8 cellular contexts compared by ENCODE assay signal in genomic region chr6:53725791-53726575, GRCh38.
DNase-seq lines count a peak whose midpoint lies in the region; ATAC-seq and TF ChIP-seq lines count a peak whose summit lies in the region.

No MANE protein-coding gene starts in this region.

- peaks cover 2% of the 10 kb centered on the region for H3K4me1 Mint-ChIP-seq in activated naive CD8-positive, alpha-beta T cell treated with anti-CD3 and anti-CD28 coated beads for 36 hours

- no peak overlapping the region for H3K4me2 ChIP-seq in SU-DHL-6 (ENCODE audit: low read depth, low read length, poor library complexity, severe bottlenecking)

- no peak overlapping the region for H2AFZ ChIP-seq in SU-DHL-6 (ENCODE audit: low read depth, low read length, severe bottlenecking)

- no peaks in the 10 kb centered on the region for H3K27me3 ChIP-seq in SU-DHL-6 (ENCODE audit: low read length)

- H3K9me3 ChIP-seq in SU-DHL-6 (ENCODE audit: insufficient read depth, low read length), result no peaks in the 10 kb centered on the region

- no peaks in the 10 kb centered on the region for H4K20me1 ChIP-seq in SU-DHL-6 (ENCODE audit: low read depth, low read length)

- no peaks in the 10 kb centered on the region for H3K9me2 ChIP-seq in SU-DHL-6 (replicated peaks; ENCODE audit: insufficient read depth, low read length)

- H3K4me3 ChIP-seq in GM12865 (ENCODE audit: low read depth, low read length) (no peak overlapping the region), SU-DHL-6 (ENCODE audit: insufficient read depth, low read length, poor library complexity, severe bottlenecking) (no peak overlapping the region)

- H3K36me3 ChIP-seq in SU-DHL-6 (ENCODE audit: low read length), result no peaks in the 10 kb centered on the region

- intact Hi-C loops in cardiac septum (cut with DNase I), result loop anchor here (1.0 to 5.0 kb wide), 3 partner anchors 184 to 233 kb away; no protein-coding TSS in a partner anchor

- H3K36me3 Mint-ChIP-seq in activated naive CD8-positive, alpha-beta T cell treated with anti-CD3 and anti-CD28 coated beads for 36 hours, result no peaks in the 10 kb centered on the region

- H3K9ac ChIP-seq in SU-DHL-6 (ENCODE audit: low read length), result no peak overlapping the region

- H3K4me3 Mint-ChIP-seq in activated naive CD8-positive, alpha-beta T cell treated with anti-CD3 and anti-CD28 coated beads for 36 hours, result no peak overlapping the region

- no peak overlapping the region for H3K27ac Mint-ChIP-seq in activated naive CD8-positive, alpha-beta T cell treated with anti-CD3 and anti-CD28 coated beads for 36 hours

- ATAC-seq in HG02571 (IDR thresholded peaks at IDR 0.05; ENCODE audit: unreplicated experiment), result peak; percentile 86

- DNase-seq in GM12865 (ENCODE audit: low read depth) (peak; percentile 74), NCI-H1092 (lab: John Stamatoyannopoulos, UW) (peak; percentile 49), cardiac septum (ENCODE audit: low spot score) (peak; percentile 87), renal cortical epithelial cell (ENCODE audit: low read depth) (peak; percentile 42), NCI-H128 (lab: John Stamatoyannopoulos, UW; ENCODE audit: unreplicated experiment) (no peak)
- DNase-seq in activated naive CD8-positive, alpha-beta T cell treated with anti-CD3 and anti-CD28 coated beads for 36 hours, result peak; percentile 66

- H3K79me2 ChIP-seq in SU-DHL-6 (ENCODE audit: insufficient read depth, low read length), result no peaks in the 10 kb centered on the region

- no peak overlapping the region for H3K27ac ChIP-seq in SU-DHL-6 (ENCODE audit: low read depth, low read length)

- H3F3A ChIP-seq in SU-DHL-6 (ENCODE audit: insufficient read depth), result no peaks in the 10 kb centered on the region

- H3K27me3 Mint-ChIP-seq in activated naive CD8-positive, alpha-beta T cell treated with anti-CD3 and anti-CD28 coated beads for 36 hours, result peaks cover 22% of the 10 kb centered on the region

- H3K9me3 Mint-ChIP-seq in activated naive CD8-positive, alpha-beta T cell treated with anti-CD3 and anti-CD28 coated beads for 36 hours, result no peaks in the 10 kb centered on the region

- TF ChIP-seq CTCF in GM12865 (IDR thresholded peaks at IDR 0.05; ENCODE audit: insufficient read depth, low read depth, low read length, missing control alignments), result peak; percentile 99
- TF ChIP-seq CTCF in SU-DHL-6 (IDR thresholded peaks at IDR 0.05; ENCODE audit: insufficient read depth, low read length, poor library complexity, severe bottlenecking), result peak; percentile 98
